ENCODE assay signal across 9 cellular contexts in the genomic region with DNA sequence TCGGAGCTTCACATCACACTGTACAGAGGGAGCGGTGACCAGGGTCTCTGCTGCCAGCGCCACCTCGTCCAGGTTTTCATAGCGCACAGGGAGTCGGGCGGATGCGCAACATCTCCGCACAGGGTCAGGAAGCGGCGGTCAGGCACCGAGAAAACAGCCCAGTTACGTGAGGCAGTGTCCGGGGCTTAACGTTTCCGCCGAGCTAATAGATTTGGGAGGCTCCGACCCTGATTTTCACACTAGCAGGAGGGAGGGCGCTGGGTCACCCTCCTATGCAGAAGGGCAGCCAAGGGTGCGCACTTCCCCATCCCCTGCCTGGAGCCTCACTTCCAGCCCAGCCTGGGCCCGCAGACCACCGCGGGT. TPM values are rescaled to one million over a fixed set of nuclear protein-coding genes. Genes with fewer than 3 reads are reported as not detected.
DNase-seq lines count a peak whose midpoint lies in the region; ATAC-seq lines count a peak whose summit lies in the region.
"Had no signal": no experiment of that assay in that cellular context is flagged by ENCODE, and none has a peak within 500 bp of the region (broad histone marks: within the 10 kb centered on the region; RNA-seq: fewer than 3 reads in every experiment).

No MANE protein-coding gene starts in this region.

- peak overlapping the region; percentile 55 for H3K4me3 Mint-ChIP-seq in activated T-helper 17 cell treated with anti-CD3 and anti-CD28 coated beads, Interleukin-2, amount 50 U/mL, for 72 hours
- H3K4me3 Mint-ChIP-seq in stimulated activated naive CD8-positive, alpha-beta T cell treated with anti-CD3 and anti-CD28 coated beads, Interleukin-15, amount 100 ng/mL, for 72 hours: peak overlapping the region; percentile 80 to 87

- peaks cover 7% of the 10 kb centered on the region for H3K36me3 Mint-ChIP-seq in activated T-helper 17 cell treated with anti-CD3 and anti-CD28 coated beads, Interleukin-2, amount 50 U/mL, for 72 hours (ENCODE audit: low read depth)

- DNase-seq in DMS 273 (lab: John Stamatoyannopoulos, UW; ENCODE audit: unreplicated experiment) (peak; percentile 55), DMS 273 treated with DMSO at 0.1 percent for 48 hours (lab: John Stamatoyannopoulos, UW) (no peak), DMS114 treated with DMSO at 0.1 percent for 48 hours (lab: John Stamatoyannopoulos, UW; ENCODE audit: unreplicated experiment) (no peak), putamen (ENCODE audit: low spot score) (no peak), islet precursor cell (no peak)
- DNase-seq in stimulated activated naive CD8-positive, alpha-beta T cell treated with anti-CD3 and anti-CD28 coated beads, Interleukin-15, amount 100 ng/mL, for 72 hours: no peak

- H3K9me3 ChIP-seq in iPS-20b (ENCODE audit: insufficient read depth, low read depth, low read length): no peaks in the 10 kb centered on the region

- no peaks in the 10 kb centered on the region for H3K36me3 ChIP-seq in iPS-20b (ENCODE audit: insufficient read depth, low read depth, low read length)

- H3K4me1 ChIP-seq in iPS-20b (ENCODE audit: insufficient read depth, low read length): no peaks in the 10 kb centered on the region

- no peaks in the 10 kb centered on the region for H3K9me3 Mint-ChIP-seq in activated T-helper 17 cell treated with anti-CD3 and anti-CD28 coated beads, Interleukin-2, amount 50 U/mL, for 72 hours
- H3K9me3 Mint-ChIP-seq in stimulated activated naive CD8-positive, alpha-beta T cell treated with anti-CD3 and anti-CD28 coated beads, Interleukin-15, amount 100 ng/mL, for 72 hours: no peaks in the 10 kb centered on the region

- H3K27me3 ChIP-seq in iPS-20b (ENCODE audit: insufficient read depth, low read length): peaks cover 99% of the 10 kb centered on the region

- no peak for ATAC-seq in activated T-helper 17 cell treated with anti-CD3 and anti-CD28 coated beads, Interleukin-2, amount 50 U/mL, for 72 hours (replicated peaks)
- ATAC-seq in stimulated activated naive CD8-positive, alpha-beta T cell treated with anti-CD3 and anti-CD28 coated beads, Interleukin-15, amount 100 ng/mL, for 72 hours: peak; percentile 53

- H3K4me3 ChIP-seq in iPS-20b (ENCODE audit: low read length): peak overlapping the region; percentile 76

- H3K27me3 Mint-ChIP-seq in activated T-helper 17 cell treated with anti-CD3 and anti-CD28 coated beads, Interleukin-2, amount 50 U/mL, for 72 hours: peaks cover 74% of the 10 kb centered on the region
- peaks cover 95% of the 10 kb centered on the region for H3K27me3 Mint-ChIP-seq in stimulated activated naive CD8-positive, alpha-beta T cell treated with anti-CD3 and anti-CD28 coated beads, Interleukin-15, amount 100 ng/mL, for 72 hours

- H3K4me1 Mint-ChIP-seq in activated T-helper 17 cell treated with anti-CD3 and anti-CD28 coated beads, Interleukin-2, amount 50 U/mL, for 72 hours: peaks cover 10% of the 10 kb centered on the region
- peaks cover 21% of the 10 kb centered on the region for H3K4me1 Mint-ChIP-seq in stimulated activated naive CD8-positive, alpha-beta T cell treated with anti-CD3 and anti-CD28 coated beads, Interleukin-15, amount 100 ng/mL, for 72 hours

- no peak overlapping the region for H3K27ac Mint-ChIP-seq in activated T-helper 17 cell treated with anti-CD3 and anti-CD28 coated beads, Interleukin-2, amount 50 U/mL, for 72 hours
- no peak overlapping the region for H3K27ac Mint-ChIP-seq in stimulated activated naive CD8-positive, alpha-beta T cell treated with anti-CD3 and anti-CD28 coated beads, Interleukin-15, amount 100 ng/mL, for 72 hours

- H3K27ac ChIP-seq in iPS-20b (ENCODE audit: low read length): no peak overlapping the region
- H3K27ac ChIP-seq: 22Rv1 had no signal

- no peak overlapping the region for H3K9ac ChIP-seq in iPS-20b (ENCODE audit: low read depth, low read length)

RNA-seq across cellular contexts. Expression of gene BTNL9, which starts 13.7 kb away (rescaled TPM):
- under 1 TPM in 1 of 2 donors, not detected in 1; 0.16 TPM for total RNA-seq in activated T-helper 17 cell treated with anti-CD3 and anti-CD28 coated beads, Interleukin-2, amount 50 U/mL, for 72 hours
